25 cellular contexts compared by ENCODE assay signal in the genomic region with DNA sequence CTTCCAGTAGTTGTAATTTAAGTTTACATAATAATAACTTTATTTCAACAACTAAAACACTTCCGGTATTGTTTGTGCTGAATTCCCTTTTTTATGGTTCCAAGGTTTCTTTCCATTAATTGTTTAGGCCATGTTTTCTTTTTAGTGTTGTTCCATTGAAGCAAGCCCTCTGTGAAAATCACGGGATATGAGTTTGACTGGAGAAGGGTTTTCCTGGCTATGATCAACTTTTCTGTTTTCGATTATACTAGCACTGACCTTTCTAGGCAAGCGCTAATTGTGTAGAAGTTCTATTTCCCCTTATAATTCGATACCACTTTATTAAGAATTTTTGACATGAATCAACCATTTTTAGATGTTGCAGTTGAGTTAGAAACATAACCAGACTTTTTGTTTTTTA. TPM values are rescaled to one million over a fixed set of nuclear protein-coding genes. Genes with fewer than 3 reads are reported as not detected.
A peak's percentile ranks its signal among the peaks of the same experiment; 100 is the strongest.
DNase-seq lines count a peak whose midpoint lies in the region; ATAC-seq and TF ChIP-seq lines count a peak whose summit lies in the region.
"Had no signal": no experiment of that assay in that cellular context is flagged by ENCODE, and none has a peak within 500 bp of the region (broad histone marks: within the 10 kb centered on the region; RNA-seq: fewer than 3 reads in every experiment).

No MANE protein-coding gene starts in this region.

- H3K9me3 Mint-ChIP-seq in type B pancreatic cell, result no peaks in the 10 kb centered on the region
- H3K9me3 Mint-ChIP-seq: activated naive CD8-positive, alpha-beta T cell treated with anti-CD3 and anti-CD28 coated beads, Interleukin-2, amount 10 ng/mL, durations not matched to agents 7 days and 5 days; activated T-helper 2 cell treated with anti-CD3 and anti-CD28 coated beads, Interferon-gamma antibody, Interleukin-2, Interleukin-4, amounts not matched to agents 10 μg/mL and 5 μg/mL and 100 μg/mL, durations not matched to agents 14 hours and 24 hours and 36 hours; dendritic cell treated with granulocyte-macrophage colony-stimulating factor and Interleukin-4, amounts not matched to agents 40 ng/mL and 50 ng/mL, for 4 days had no signal

- TF ChIP-seq POLR2A in ovary (IDR thresholded peaks at IDR 0.05), result no peak

- H3K27ac ChIP-seq in ascending aorta, result no peak overlapping the region
- no peak overlapping the region for H3K27ac ChIP-seq in fibroblast of lung (ENCODE audit: insufficient read depth, low read length)
- no peak overlapping the region for H3K27ac ChIP-seq in ovary
- no peak overlapping the region for H3K27ac ChIP-seq in osteoblast (ENCODE audit: low read depth, low read length)
- H3K27ac ChIP-seq: brain microvascular endothelial cell, KMS-11, neural progenitor cell had no signal

- H3K4me3 Mint-ChIP-seq in type B pancreatic cell, result peak overlapping the region; percentile 83
- H3K4me3 Mint-ChIP-seq: activated naive CD8-positive, alpha-beta T cell treated with anti-CD3 and anti-CD28 coated beads, Interleukin-2, amount 10 ng/mL, durations not matched to agents 7 days and 5 days; B cell; dendritic cell treated with granulocyte-macrophage colony-stimulating factor and Interleukin-4, amounts not matched to agents 40 ng/mL and 50 ng/mL, for 4 days; neural progenitor cell had no signal

- peaks cover 4% of the 10 kb centered on the region for H3K36me3 Mint-ChIP-seq in type B pancreatic cell
- H3K36me3 Mint-ChIP-seq: activated naive CD8-positive, alpha-beta T cell treated with anti-CD3 and anti-CD28 coated beads, Interleukin-2, amount 10 ng/mL, durations not matched to agents 7 days and 5 days; neural progenitor cell had no signal

- H3K36me3 ChIP-seq in ascending aorta, result no peaks in the 10 kb centered on the region
- no peaks in the 10 kb centered on the region for H3K36me3 ChIP-seq in fibroblast of lung (ENCODE audit: control insufficient read depth, insufficient read depth, low read length)
- no peaks in the 10 kb centered on the region for H3K36me3 ChIP-seq in ovary
- H3K36me3 ChIP-seq in osteoblast (ENCODE audit: insufficient read depth, low read length), result no peaks in the 10 kb centered on the region
- H3K36me3 ChIP-seq: brain microvascular endothelial cell, neural progenitor cell had no signal

- H2AFZ ChIP-seq in fibroblast of lung (ENCODE audit: low read length) (no peak overlapping the region), osteoblast (ENCODE audit: low read length) (no peak overlapping the region)
- H2AFZ ChIP-seq: neural progenitor cell had no signal

- H3K27me3 Mint-ChIP-seq in type B pancreatic cell, result peaks cover 28% of the 10 kb centered on the region

- DNase-seq in ascending aorta (ENCODE audit: low spot score in 2 of 2), result no peak
- no peak for DNase-seq in fibroblast of lung (ENCODE audit: low read depth in 2 of 2)
- no peak for DNase-seq in ovary
- DNase-seq in type B pancreatic cell (ENCODE audit: extremely low spot score, unreplicated experiment), result no peak
- DNase-seq in NCI-H82 treated with DMSO at 0.1 percent for 48 hours (lab: John Stamatoyannopoulos, UW; ENCODE audit: unreplicated experiment), result no peak
- DNase-seq in osteoblast (ENCODE audit: insufficient read length, low spot score, missing footprints), result no peak
- DNase-seq: activated CD4-positive, alpha-beta T cell treated with anti-CD3 and anti-CD28 coated beads, Interleukin-2, amount 50 U/mL, for 1 hour; activated CD8-positive, alpha-beta memory T cell treated with anti-CD3 and anti-CD28 coated beads, Interleukin-2, amount 50 U/mL, for 4 hours; activated naive CD8-positive, alpha-beta T cell treated with anti-CD3 and anti-CD28 coated beads, Interleukin-2, amount 10 ng/mL, durations not matched to agents 7 days and 5 days; brain microvascular endothelial cell; DMS79; left colon; NCI-H1048; NCI-H187 treated with DMSO at 0.1 percent for 48 hours; NCI-H2227 treated with DMSO at 0.1 percent for 48 hours; NCI-H774; OCI-M1; SHP77 treated with DMSO at 0.1 percent for 48 hours; stimulated activated CD8-positive, alpha-beta memory T cell treated with anti-CD3 and anti-CD28 coated beads, Interleukin-4, amount 100 ng/mL, for 48 hours had no signal

- H3K9ac ChIP-seq in fibroblast of lung (ENCODE audit: insufficient read depth, low read length), result no peak overlapping the region
- H3K9ac ChIP-seq: KMS-11, neural progenitor cell had no signal

- peaks cover 13% of the 10 kb centered on the region for H3K4me1 Mint-ChIP-seq in type B pancreatic cell (ENCODE audit: unreplicated experiment)
- H3K4me1 Mint-ChIP-seq: activated naive CD8-positive, alpha-beta T cell treated with anti-CD3 and anti-CD28 coated beads, Interleukin-2, amount 10 ng/mL, durations not matched to agents 7 days and 5 days; B cell had no signal

- H3K27me3 ChIP-seq in ascending aorta (no peaks in the 10 kb centered on the region), fibroblast of lung (ENCODE audit: control insufficient read depth, insufficient read depth, low read length) (no peaks in the 10 kb centered on the region), ovary (no peaks in the 10 kb centered on the region), osteoblast (ENCODE audit: insufficient read depth, low read length) (no peaks in the 10 kb centered on the region)
- H3K27me3 ChIP-seq: brain microvascular endothelial cell had no signal

- H4K20me1 ChIP-seq in fibroblast of lung (ENCODE audit: control insufficient read depth, extremely low read depth, insufficient read depth, low read length), result no peaks in the 10 kb centered on the region
- no peaks in the 10 kb centered on the region for H4K20me1 ChIP-seq in osteoblast (ENCODE audit: insufficient read depth, low read length)

- TF ChIP-seq EP300 in ovary (IDR thresholded peaks at IDR 0.05), result no peak

- H3K9me3 ChIP-seq in ascending aorta (no peaks in the 10 kb centered on the region), fibroblast of lung (ENCODE audit: control insufficient read depth, insufficient read depth, low read depth, low read length) (no peaks in the 10 kb centered on the region), ovary (no peaks in the 10 kb centered on the region), osteoblast (ENCODE audit: low read depth, low read length) (no peaks in the 10 kb centered on the region)

- H3K79me2 ChIP-seq in fibroblast of lung (ENCODE audit: control insufficient read depth, insufficient read depth, low read length), result peaks cover 3% of the 10 kb centered on the region
- H3K79me2 ChIP-seq in osteoblast (ENCODE audit: insufficient read depth, low read length), result no peaks in the 10 kb centered on the region

- 30 to 60% (median 43%) methylated on average over 5 of the region's 5 CpGs for WGBS in ovary, 3 donors

- H3K4me2 ChIP-seq in fibroblast of lung (ENCODE audit: extremely low read depth, insufficient read depth, low read length) (peak overlapping the region; percentile 81), osteoblast (ENCODE audit: insufficient read depth, low read length) (no peak overlapping the region)
- H3K4me2 ChIP-seq: KMS-11, neural progenitor cell had no signal

- H3K4me1 ChIP-seq in ascending aorta (no peaks in the 10 kb centered on the region), fibroblast of lung (ENCODE audit: control insufficient read depth, extremely low read depth, insufficient read depth, low read length) (no peaks in the 10 kb centered on the region), ovary (ENCODE audit: insufficient read depth) (peaks cover 5% of the 10 kb centered on the region), osteoblast (ENCODE audit: insufficient read depth, low read length) (peaks cover 5% of the 10 kb centered on the region)

- intact Hi-C loops in ascending aorta (cut with DNase I), result no loop called here
- intact Hi-C loops in ovary (cut with DNase I), result loop anchor here in 1 of 4 donors (10.0 kb wide), 1 partner anchor 249 kb away; no protein-coding TSS in a partner anchor

- TF ChIP-seq CTCF in ascending aorta (IDR thresholded peaks at IDR 0.05) (no peak), fibroblast of lung (conservative IDR thresholded peaks at IDR 0.05 in 1 of 2, IDR thresholded peaks at IDR 0.05 in 1 of 2; ENCODE audit: low read depth in 1 of 2, low read length in 2 of 2) (no peak), ovary (IDR thresholded peaks at IDR 0.05) (no peak), type B pancreatic cell (conservative IDR thresholded peaks at IDR 0.05) (no peak), osteoblast (IDR thresholded peaks at IDR 0.05; ENCODE audit: extremely low read depth, low read depth, low read length) (no peak)

- no peak overlapping the region for H3K27ac Mint-ChIP-seq in type B pancreatic cell
- H3K27ac Mint-ChIP-seq: activated naive CD8-positive, alpha-beta T cell treated with anti-CD3 and anti-CD28 coated beads, Interleukin-2, amount 10 ng/mL, durations not matched to agents 7 days and 5 days; activated T-helper 2 cell treated with anti-CD3 and anti-CD28 coated beads, Interferon-gamma antibody, Interleukin-2, Interleukin-4, amounts not matched to agents 10 μg/mL and 5 μg/mL and 100 μg/mL, durations not matched to agents 14 hours and 24 hours and 36 hours; B cell; dendritic cell treated with granulocyte-macrophage colony-stimulating factor and Interleukin-4, amounts not matched to agents 40 ng/mL and 50 ng/mL, for 4 days; neural progenitor cell had no signal

- ATAC-seq in HG03520 (IDR thresholded peaks at IDR 0.05; ENCODE audit: unreplicated experiment), result no peak
- ATAC-seq: left colon had no signal

- H3K4me3 ChIP-seq in ascending aorta (peak overlapping the region; percentile 53 to 80), fibroblast of lung (replicated peaks in 1 of 4; ENCODE audit: control extremely low read depth in 1 of 4, insufficient read depth in 1 of 4, low read depth in 3 of 4, low read length in 4 of 4) (peak overlapping the region; percentile 42 to 86 (median 78)), ovary (peak overlapping the region; percentile 47), osteoblast (ENCODE audit: insufficient read depth, low read length) (no peak overlapping the region)
- H3K4me3 ChIP-seq: neural progenitor cell had no signal

RNA-seq across cellular contexts. Expression of a gene that starts 2.4 kb away (rescaled TPM):
- total RNA-seq in ascending aorta (45.2 TPM), fibroblast of lung (57.8 and 67.5 TPM in 2 replicates), ovary (100 to 1,000 TPM in 6 of 7 donors, 10 to 100 TPM in 1; 42.5 to 226 (median 145) TPM), type B pancreatic cell (ENCODE audit: low replicate concordance) (0.76 and 54.0 TPM in 2 replicates), osteoblast (3.5 and 9.4 TPM in 2 replicates)
- polyA plus RNA-seq in fibroblast of lung (19.5 and 22.7 TPM in 2 replicates), ovary (10 to 100 TPM; 48.3 to 67.6 TPM)
- 12.4 and 13.3 TPM in 2 replicates for polyA plus RNA-seq in fibroblast of lung (2012)
- 19.0 and 42.3 TPM in 2 replicates for polyA minus RNA-seq in fibroblast of lung (ENCODE audit: low replicate concordance)
- total RNA-seq: activated naive CD8-positive, alpha-beta T cell treated with anti-CD3 and anti-CD28 coated beads, Interleukin-2, amount 10 ng/mL, durations not matched to agents 7 days and 5 days; B cell had no signal
